9 cellular contexts compared by ENCODE assay signal in genomic region chr15:41944313-41944940, GRCh38. TPM values are rescaled to one million over a fixed set of nuclear protein-coding genes. Genes with fewer than 3 reads are reported as not detected.
DNase-seq lines count a peak whose midpoint lies in the region; ATAC-seq and TF ChIP-seq lines count a peak whose summit lies in the region.
"Had no signal": no experiment of that assay in that cellular context is flagged by ENCODE, and none has a peak within 500 bp of the region (broad histone marks: within the 10 kb centered on the region; RNA-seq: fewer than 3 reads in every experiment).

No MANE protein-coding gene starts in this region.

- CTCF ChIA-PET in activated CD8-positive, alpha-beta T cell treated with anti-CD3 and anti-CD28 coated beads, Interleukin-2, amount 10 ng/mL, durations not matched to agents 7 days and 5 days (lab: Charles Lee): interaction anchor here (2.0 kb wide), 1 partner anchor 40 kb away, joined by 5 read pairs; no protein-coding TSS in a partner anchor

- no peak for TF ChIP-seq CTCF in breast epithelium (IDR thresholded peaks at IDR 0.05)
- no peak for TF ChIP-seq CTCF in thyroid gland (IDR thresholded peaks at IDR 0.05)
- TF ChIP-seq CTCF in WERI-Rb-1 (IDR thresholded peaks at IDR 0.05; ENCODE audit: low read depth, low read length): no peak

- H3K4me3 Mint-ChIP-seq in activated CD8-positive, alpha-beta T cell treated with anti-CD3 and anti-CD28 coated beads, Interleukin-2, amount 10 ng/mL, durations not matched to agents 7 days and 5 days: no peak overlapping the region

- ATAC-seq in activated CD8-positive, alpha-beta T cell treated with anti-CD3 and anti-CD28 coated beads, Interleukin-2, amount 10 ng/mL, durations not matched to agents 7 days and 5 days: no peak

- H3K4me1 Mint-ChIP-seq in activated CD8-positive, alpha-beta T cell treated with anti-CD3 and anti-CD28 coated beads, Interleukin-2, amount 10 ng/mL, durations not matched to agents 7 days and 5 days (ENCODE audit: low read depth): peaks cover 11% of the 10 kb centered on the region

- H3K9me3 ChIP-seq in breast epithelium: no peaks in the 10 kb centered on the region
- no peaks in the 10 kb centered on the region for H3K9me3 ChIP-seq in thyroid gland
- H3K9me3 ChIP-seq in WERI-Rb-1 (ENCODE audit: severe bottlenecking): no peaks in the 10 kb centered on the region

- TF ChIP-seq POLR2A in breast epithelium (IDR thresholded peaks at IDR 0.05): no peak
- TF ChIP-seq POLR2A in thyroid gland (IDR thresholded peaks at IDR 0.05): no peak

- H3K36me3 Mint-ChIP-seq in activated CD8-positive, alpha-beta T cell treated with anti-CD3 and anti-CD28 coated beads, Interleukin-2, amount 10 ng/mL, durations not matched to agents 7 days and 5 days (ENCODE audit: low read depth): peaks cover 4% of the 10 kb centered on the region

- H3K36me3 ChIP-seq in breast epithelium: no peaks in the 10 kb centered on the region
- peaks cover 0 to 5% of the 10 kb centered on the region in 2 donors for H3K36me3 ChIP-seq in thyroid gland
- no peaks in the 10 kb centered on the region for H3K36me3 ChIP-seq in WERI-Rb-1

- WGBS in thyroid gland, 2 donors: 74 to 75% methylated on average over 8 of the region's 8 CpGs

- intact Hi-C loops in breast epithelium (cut with DNase I; ENCODE audit: low total_unique reads) (no loop called here), thyroid gland (cut with DNase I) (no loop called here)

- no peaks in the 10 kb centered on the region for H3K4me1 ChIP-seq in breast epithelium
- H3K4me1 ChIP-seq in thyroid gland: peaks cover 5 to 29% of the 10 kb centered on the region in 2 donors

- peak overlapping the region in 1 of 3 donors; percentile 17 for H3K4me3 ChIP-seq in breast epithelium
- no peak overlapping the region for H3K4me3 ChIP-seq in thyroid gland (replicated peaks in 1 of 3)
- H3K4me3 ChIP-seq in WERI-Rb-1 (ENCODE audit: low read depth, low read length): no peak overlapping the region

- peak; percentile 94 for DNase-seq in HS-27A (ENCODE audit: low read depth)
- peak in 1 of 2 donors; percentile 73 for DNase-seq in breast epithelium (ENCODE audit: low spot score in 2 of 2)
- peak; percentile 92 for DNase-seq in kidney glomerular epithelial cell (lab: John Stamatoyannopoulos, UW)
- DNase-seq in thyroid gland: peak in 1 of 2 donors; percentile 52
- no peak for DNase-seq in activated CD8-positive, alpha-beta T cell treated with anti-CD3 and anti-CD28 coated beads, Interleukin-2, amount 10 ng/mL, durations not matched to agents 7 days and 5 days
- no peak for DNase-seq in WERI-Rb-1
- no peak for DNase-seq in T-helper 9 cell
- DNase-seq in RPMI8226: no peak
- DNase-seq: activated T-cell treated with anti-CD3 and anti-CD28 coated beads, Interleukin-2, amount 50 U/mL, for 1 hour had no signal

- peak overlapping the region; percentile 80 to 81 for H3K27ac ChIP-seq in breast epithelium
- H3K27ac ChIP-seq in thyroid gland: peak overlapping the region in 2 of 3 donors; percentile 18 to 62
- H3K27ac ChIP-seq in WERI-Rb-1: no peak overlapping the region

- H3K9me3 Mint-ChIP-seq in activated CD8-positive, alpha-beta T cell treated with anti-CD3 and anti-CD28 coated beads, Interleukin-2, amount 10 ng/mL, durations not matched to agents 7 days and 5 days (ENCODE audit: insufficient read depth): no peaks in the 10 kb centered on the region

- POLR2A ChIA-PET in activated CD8-positive, alpha-beta T cell treated with anti-CD3 and anti-CD28 coated beads, Interleukin-2, amount 10 ng/mL, durations not matched to agents 7 days and 5 days (lab: Charles Lee): no interaction called here

- H3K27ac Mint-ChIP-seq in activated CD8-positive, alpha-beta T cell treated with anti-CD3 and anti-CD28 coated beads, Interleukin-2, amount 10 ng/mL, durations not matched to agents 7 days and 5 days: no peak overlapping the region

- no peaks in the 10 kb centered on the region for H3K27me3 Mint-ChIP-seq in activated CD8-positive, alpha-beta T cell treated with anti-CD3 and anti-CD28 coated beads, Interleukin-2, amount 10 ng/mL, durations not matched to agents 7 days and 5 days (ENCODE audit: low read depth)

- H3K27me3 ChIP-seq in breast epithelium (no peaks in the 10 kb centered on the region), thyroid gland (no peaks in the 10 kb centered on the region), WERI-Rb-1 (ENCODE audit: insufficient read depth, low read depth, severe bottlenecking) (no peaks in the 10 kb centered on the region)

RNA-seq across cellular contexts. Expression of gene EHD4, which starts 27.9 kb away (rescaled TPM):
- total RNA-seq in breast epithelium (10 to 100 TPM; 30.2 to 30.5 (median 30.4) TPM), thyroid gland (10 to 100 TPM; 29.7 to 66.7 (median 37.9) TPM)
- total RNA-seq in activated CD8-positive, alpha-beta T cell treated with anti-CD3 and anti-CD28 coated beads, Interleukin-2, amount 10 ng/mL, durations not matched to agents 7 days and 5 days: 1 to 10 TPM; 6.9 to 8.0 TPM

RNA-seq across cellular contexts. Expression of gene SPTBN5, which starts 50.6 kb away (rescaled TPM):
- total RNA-seq in breast epithelium: 1 to 10 TPM in 2 of 3 donors, under 1 TPM in 1; 0.16 to 2.3 (median 2.0) TPM
- total RNA-seq in thyroid gland: 1 to 10 TPM in 3 of 4 donors, under 1 TPM in 1; 0.40 to 2.5 (median 1.8) TPM
- under 1 TPM; 0.16 to 0.21 TPM for total RNA-seq in activated CD8-positive, alpha-beta T cell treated with anti-CD3 and anti-CD28 coated beads, Interleukin-2, amount 10 ng/mL, durations not matched to agents 7 days and 5 days

Comparison
In these comparisons a context has a peak if more than half of its experiments do, and no peak if none do; other contexts are left out.
1. DNase-seq: peak in HS-27A (single experiment) and kidney glomerular epithelial cell (single experiment); none in activated CD8-positive, alpha-beta T cell treated with anti-CD3 and anti-CD28 coated beads, Interleukin-2, amount 10 ng/mL, durations not matched to agents 7 days and 5 days (single experiment), WERI-Rb-1 (single experiment), T-helper 9 cell (single experiment) and RPMI8226 (single experiment).